1 cellular context compared by ENCODE assay signal in genomic region chr13:21032656-21033055, GRCh38.
TF ChIP-seq lines count a peak whose summit lies in the region.

No MANE protein-coding gene starts in this region.

TF ChIP-seq in HepG2, 621 proteins besides CTCF, POLR2A, EP300 and RAD21:
- no peak for TF ChIP-seq ZNF597 (CRISPR knock-in tag; IDR thresholded peaks at IDR 0.05)
- TF ChIP-seq ZNF569 (CRISPR knock-in tag; IDR thresholded peaks at IDR 0.05; ENCODE audit: borderline replicate concordance) = no peak
- no peak for TF ChIP-seq NCOA1 (CRISPR knock-in tag; IDR thresholded peaks at IDR 0.05)
- no peak for TF ChIP-seq ZBTB40 (IDR thresholded peaks at IDR 0.05)
- no peak for TF ChIP-seq ZBTB40 (CRISPR knock-in tag; IDR thresholded peaks at IDR 0.05)
- no peak for TF ChIP-seq TFDP1 (CRISPR knock-in tag; IDR thresholded peaks at IDR 0.05; ENCODE audit: borderline replicate concordance)
- TF ChIP-seq NR0B2 (CRISPR knock-in tag; IDR thresholded peaks at IDR 0.05) = no peak
- TF ChIP-seq ZUFSP (CRISPR knock-in tag; IDR thresholded peaks at IDR 0.05; ENCODE audit: borderline replicate concordance) = no peak
- TF ChIP-seq MYPOP (CRISPR knock-in tag; IDR thresholded peaks at IDR 0.05) = no peak
- no peak for TF ChIP-seq ARID5B (CRISPR knock-in tag; IDR thresholded peaks at IDR 0.05)
- no peak for TF ChIP-seq BCLAF1 (IDR thresholded peaks at IDR 0.05)
- TF ChIP-seq MIXL1 (CRISPR knock-in tag; IDR thresholded peaks at IDR 0.05) = no peak
- TF ChIP-seq ZNF230 (CRISPR knock-in tag; IDR thresholded peaks at IDR 0.05) = no peak
- TF ChIP-seq ZNF883 (CRISPR knock-in tag; IDR thresholded peaks at IDR 0.05; ENCODE audit: not compliant biosample characterization) = no peak
- TF ChIP-seq ZNF691 (CRISPR knock-in tag; IDR thresholded peaks at IDR 0.05; ENCODE audit: borderline replicate concordance, low read depth) = no peak
TF ChIP-seq in HepG2: peak in this region for 0.
